8 cellular contexts compared by ENCODE assay signal in genomic region chr20:23746321-23746720, GRCh38. TPM values are rescaled to one million over a fixed set of nuclear protein-coding genes. Genes with fewer than 3 reads are reported as not detected.
"Had no signal": no experiment of that assay in that cellular context is flagged by ENCODE, and none has a peak within 500 bp of the region (broad histone marks: within the 10 kb centered on the region; RNA-seq: fewer than 3 reads in every experiment).

No MANE protein-coding gene starts in this region.

- H3K36me3 ChIP-seq: HAP-1 had no signal

- H3K4me3 ChIP-seq: GM23338, HAP-1 had no signal

- DNase-seq: HFFc6, KBM-7 had no signal

- H3K9me3 ChIP-seq: HAP-1 had no signal

- H3K4me2 ChIP-seq: GM23338 had no signal

- H3K4me1 ChIP-seq: HAP-1 had no signal

- H3K27ac ChIP-seq: HL-60 had no signal

- H2AFZ ChIP-seq: GM23338 had no signal

RNA-seq across cellular contexts. Expression of gene CST1, which starts 4.4 kb away (rescaled TPM):
- total RNA-seq: HepG2, HFFc6, HT1080 had no signal

RNA-seq across cellular contexts. Expression of gene CST4, which starts 57.5 kb away (rescaled TPM):
- total RNA-seq: GM23338, H1, HepG2, HFFc6, HT1080 had no signal
